Comparison of ENCODE assay signal across 8 cellular contexts in the genomic region with DNA sequence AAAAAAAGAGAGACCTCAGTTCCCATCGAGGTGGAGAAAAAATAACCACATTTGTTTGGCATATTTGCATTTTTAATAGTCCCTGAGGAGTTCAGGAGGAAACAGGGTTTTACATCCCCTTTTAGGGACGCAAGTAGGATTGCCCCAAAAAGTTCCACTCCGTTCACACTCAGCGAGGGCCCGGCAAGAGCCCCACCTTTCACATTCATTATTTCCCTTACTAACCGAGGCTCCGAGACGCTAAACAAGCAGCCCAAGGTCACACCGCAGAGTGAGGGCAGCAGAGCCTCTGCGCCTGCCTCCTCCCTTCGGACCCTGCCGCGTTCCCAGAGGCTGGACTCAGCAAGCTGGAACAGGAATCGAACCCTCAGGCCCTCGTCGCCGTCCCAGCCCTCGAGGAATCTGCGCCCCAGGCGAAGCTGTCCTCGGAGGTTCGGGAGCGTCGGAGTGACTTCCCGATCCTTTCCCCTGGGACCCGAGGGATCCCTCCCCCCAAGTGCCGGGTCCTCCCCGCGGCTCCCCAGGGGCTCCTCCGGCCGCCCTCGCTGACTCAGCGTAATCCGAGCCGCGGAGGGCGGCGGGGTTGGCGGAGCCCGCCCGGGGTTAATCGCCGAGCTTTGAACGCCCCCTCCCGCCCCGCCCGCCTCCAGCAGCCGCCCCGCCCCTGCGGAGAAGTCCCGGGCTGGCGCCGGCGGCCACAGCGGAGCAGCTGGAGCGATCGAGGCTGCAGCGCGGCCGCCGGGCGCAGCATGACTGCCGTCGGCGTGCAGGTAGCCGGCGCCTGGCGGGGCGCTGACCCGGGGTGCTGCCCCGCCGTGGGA. TPM values are rescaled to one million over a fixed set of nuclear protein-coding genes. Genes with fewer than 3 reads are reported as not detected.
DNase-seq lines count a peak whose midpoint lies in the region; ATAC-seq and TF ChIP-seq lines count a peak whose summit lies in the region.

A gene with protein sequence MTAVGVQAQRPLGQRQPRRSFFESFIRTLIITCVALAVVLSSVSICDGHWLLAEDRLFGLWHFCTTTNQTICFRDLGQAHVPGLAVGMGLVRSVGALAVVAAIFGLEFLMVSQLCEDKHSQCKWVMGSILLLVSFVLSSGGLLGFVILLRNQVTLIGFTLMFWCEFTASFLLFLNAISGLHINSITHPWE (plus strand): TSS at position 700 of the 821 bp plus-strand sequence. CDS start 50 bp downstream, at position 750.

- TF ChIP-seq POLR2A in body of pancreas (IDR thresholded peaks at IDR 0.05): peak; percentile 37 to 63 (median 58)

- H3K36me3 Mint-ChIP-seq in immature natural killer cell: no peaks in the 10 kb centered on the region

- ATAC-seq in GM18868 (IDR thresholded peaks at IDR 0.05; ENCODE audit: unreplicated experiment) (peak; percentile 64), HG02970 (IDR thresholded peaks at IDR 0.05; ENCODE audit: low FRiP score, unreplicated experiment) (peak; percentile 59), body of pancreas (peak; percentile 89)

- no peak within 1 kb of the TSS for H3K27ac Mint-ChIP-seq in immature natural killer cell

- peak in 1 of 7 experiments; percentile 5 for TF ChIP-seq CTCF in body of pancreas (IDR thresholded peaks at IDR 0.05)

- intact Hi-C loops in body of pancreas (cut with DNase I): no loop called here

- DNase-seq in COR-L47 (lab: John Stamatoyannopoulos, UW) (peak; percentile 12), NCI-H2171 (lab: John Stamatoyannopoulos, UW) (peak; percentile 84), body of pancreas (peak; percentile 81 to 87 (median 84)), immature natural killer cell (no peak)
- no peak for DNase-seq in stimulated activated CD4-positive, alpha-beta T cell treated with anti-CD3 and anti-CD28 coated beads, Interleukin-2, amount 100 ng/mL, for 48 hours

- WGBS in body of pancreas, 2 donors: 2 to 3% methylated on average over 35 to 52 of the region's 72 CpGs

- peak within 1 kb of the TSS; percentile 29 to 43 for H3K4me3 ChIP-seq in body of pancreas
- H3K4me3 ChIP-seq in skin epidermis: peak within 1 kb of the TSS; percentile 34 to 59 (median 44)

- H3K4me1 Mint-ChIP-seq in immature natural killer cell: peaks cover 6 to 8% of the 10 kb centered on the region in 2 donors

- H3K36me3 ChIP-seq in body of pancreas (replicated peaks in 1 of 2; ENCODE audit: insufficient read depth in 1 of 2, low read depth in 2 of 2): no peaks in the 10 kb centered on the region

- peaks cover 15 to 29% (median 24%) of the 10 kb centered on the region in 3 donors for H3K27me3 Mint-ChIP-seq in immature natural killer cell (ENCODE audit: low read depth in 3 of 3)

- peaks cover 71% of the 10 kb centered on the region for H3K4me1 ChIP-seq in body of pancreas

- no peaks in the 10 kb centered on the region for H3K9me3 ChIP-seq in body of pancreas

- H3K27me3 ChIP-seq in body of pancreas: no peaks in the 10 kb centered on the region

- no peaks in the 10 kb centered on the region for H3K9me3 Mint-ChIP-seq in immature natural killer cell

- peak within 1 kb of the TSS; percentile 65 to 81 (median 74) for H3K4me3 Mint-ChIP-seq in immature natural killer cell

- H3K27ac ChIP-seq in body of pancreas (peak within 1 kb of the TSS; percentile 55 to 84 (median 82)), skin epidermis (peak within 1 kb of the TSS in 19 of 21 experiments; percentile 35 to 84 (median 68))

RNA-seq across cellular contexts. Expression of the gene that starts here (rescaled TPM):
- total RNA-seq in body of pancreas: 10 to 100 TPM; 19.1 to 22.1 TPM
- polyA plus RNA-seq in immature natural killer cell: not detected

Comparison
In these comparisons a context has a peak if more than half of its experiments do, and no peak if none do; other contexts are left out.
1. DNase-seq: peak in COR-L47 (single experiment), NCI-H2171 (single experiment) and body of pancreas (4 of 4); none in immature natural killer cell (0 of 3) and stimulated activated CD4-positive, alpha-beta T cell treated with anti-CD3 and anti-CD28 coated beads, Interleukin-2, amount 100 ng/mL, for 48 hours (0 of 2).
2. Peak in every context shown above with its lines, with median percentiles within 50 percentile points of each other: ATAC-seq.